ENCODE assay signal across 17 cellular contexts in the genomic region with DNA sequence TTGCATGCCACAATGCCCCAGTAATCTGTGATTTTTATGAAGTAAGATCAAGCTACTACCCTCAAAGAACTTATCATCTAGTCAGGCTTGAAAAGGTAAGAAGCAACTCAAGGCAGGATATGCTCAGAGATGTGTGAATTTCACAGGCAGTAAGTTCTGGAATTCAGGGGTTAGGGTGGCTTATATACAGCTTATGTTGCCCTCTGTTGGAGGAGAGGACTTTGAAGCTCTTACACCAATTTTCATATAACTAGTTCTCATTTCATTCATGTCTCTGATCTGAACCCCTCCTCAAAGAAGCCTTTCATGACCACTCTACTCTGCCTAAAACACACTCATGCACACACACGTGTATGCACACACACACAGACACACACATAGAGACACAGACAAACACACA.
DNase-seq lines count a peak whose midpoint lies in the region; ATAC-seq and TF ChIP-seq lines count a peak whose summit lies in the region.
"Had no signal": no experiment of that assay in that cellular context is flagged by ENCODE, and none has a peak within 500 bp of the region (broad histone marks: within the 10 kb centered on the region; RNA-seq: fewer than 3 reads in every experiment).

No MANE protein-coding gene starts in this region.

- in situ Hi-C loops in transverse colon (cut with MboI; ENCODE audit: low pct_ligation_motif_present in 1 of 4, low pct_unique_long_range_greater_than_20kb in 1 of 4, low sequenced_read_pairs in 3 of 4), result no loop called here

- TF ChIP-seq EP300 in transverse colon (IDR thresholded peaks at IDR 0.05; ENCODE audit: low read depth), result no peak

- no peaks in the 10 kb centered on the region for H3F3A ChIP-seq in GM23338 (replicated peaks; ENCODE audit: low read depth)

- H3K27ac ChIP-seq in A673 (ENCODE audit: low read depth, low read length, poor library complexity, severe bottlenecking), result no peak overlapping the region
- no peak overlapping the region for H3K27ac ChIP-seq in GM23338 (ENCODE audit: low read depth)
- no peak overlapping the region for H3K27ac ChIP-seq in aorta (ENCODE audit: low read depth in 1 of 2, low read length in 2 of 2)
- H3K27ac ChIP-seq in transverse colon, result no peak overlapping the region
- H3K27ac ChIP-seq: parathyroid adenoma had no signal

- no peak overlapping the region for H3K4me2 ChIP-seq in GM23338

- no peaks in the 10 kb centered on the region for H3K27me3 Mint-ChIP-seq in GM23338 (ENCODE audit: insufficient read depth, low read depth, poor library complexity)
- H3K27me3 Mint-ChIP-seq in WTC11 (ENCODE audit: low read depth), result peaks cover 7% of the 10 kb centered on the region

- no peak overlapping the region for H3K4me3 Mint-ChIP-seq in GM23338
- H3K4me3 Mint-ChIP-seq in WTC11, result no peak overlapping the region

- H3K27me3 ChIP-seq in A673 (replicated peaks; ENCODE audit: insufficient read depth, low read depth, low read length, poor library complexity), result no peaks in the 10 kb centered on the region
- no peaks in the 10 kb centered on the region for H3K27me3 ChIP-seq in GM23338 (ENCODE audit: insufficient read depth)
- H3K27me3 ChIP-seq in aorta (ENCODE audit: control insufficient read depth in 1 of 2, insufficient read depth in 2 of 2, low read length in 1 of 2), result peaks cover 0 to 1% of the 10 kb centered on the region in 2 donors
- peaks cover 5% of the 10 kb centered on the region for H3K27me3 ChIP-seq in transverse colon

- H3K4me1 Mint-ChIP-seq in GM23338, result peaks cover 42% of the 10 kb centered on the region
- peaks cover 69% of the 10 kb centered on the region for H3K4me1 Mint-ChIP-seq in WTC11

- no TSS peak for BruUV-seq in A673 (replicated peaks; lab: Mats Ljungman, UMichigan)

- H3K36me3 Mint-ChIP-seq in GM23338 (ENCODE audit: low read depth) (peaks cover under 1% of the 10 kb centered on the region; the same call in 1 of the 3 replicates), WTC11 (no peaks in the 10 kb centered on the region)

- no peak overlapping the region for H3K4me3 ChIP-seq in A673 (ENCODE audit: low read depth, low read length, poor library complexity, severe bottlenecking)
- no peak overlapping the region for H3K4me3 ChIP-seq in GM23338
- no peak overlapping the region for H3K4me3 ChIP-seq in aorta (ENCODE audit: low read length in 2 of 2)
- H3K4me3 ChIP-seq in transverse colon, result no peak overlapping the region

- CTCF ChIA-PET in A673 (lab: Charles Lee), result interaction anchor here (0.6 to 1.3 kb wide), 2 partner anchors 58 to 286 kb away, joined by 3 to 4 read pairs; no protein-coding TSS in a partner anchor
- CTCF ChIA-PET in WTC11 (lab: Charles Lee), result interaction anchor here (0.7 to 2.2 kb wide), 8 partner anchors 13 to 200 kb away, joined by 3 to 29 read pairs (median 4); no protein-coding TSS in a partner anchor

- H3K36me3 ChIP-seq in A673 (ENCODE audit: insufficient read depth, low read length, poor library complexity, severe bottlenecking), result no peaks in the 10 kb centered on the region
- H3K36me3 ChIP-seq in GM23338 (ENCODE audit: insufficient read depth), result no peaks in the 10 kb centered on the region
- no peaks in the 10 kb centered on the region for H3K36me3 ChIP-seq in aorta (ENCODE audit: control insufficient read depth in 1 of 2, insufficient read depth in 2 of 2, low read length in 1 of 2)
- H3K36me3 ChIP-seq in transverse colon, result no peaks in the 10 kb centered on the region

- peaks cover 26% of the 10 kb centered on the region; the same call in 1 of the 2 replicates for H3K9me2 ChIP-seq in GM23338 (ENCODE audit: insufficient read depth)

- H4K20me1 ChIP-seq in GM23338 (replicated peaks; ENCODE audit: insufficient read depth), result no peaks in the 10 kb centered on the region; the same call in 1 of the 2 replicates

- H3K9me3 ChIP-seq in A673 (ENCODE audit: low read depth, low read length, poor library complexity, severe bottlenecking), result no peaks in the 10 kb centered on the region
- H3K9me3 ChIP-seq in aorta (ENCODE audit: control insufficient read depth, low read length), result no peaks in the 10 kb centered on the region
- no peaks in the 10 kb centered on the region for H3K9me3 ChIP-seq in transverse colon

- TF ChIP-seq POLR2A in transverse colon (IDR thresholded peaks at IDR 0.05), result no peak

- TF ChIP-seq CTCF in A673 (conservative IDR thresholded peaks at IDR 0.05; ENCODE audit: low read depth, low read length) (0 out of 2 replicates have a peak, but pooled peaks have one; percentile 11), GM23338 (conservative IDR thresholded peaks at IDR 0.05; ENCODE audit: low read depth in 2 of 2) (peak; percentile 24 to 50; a peak in 3 of 4 replicates), WTC11 (IDR thresholded peaks at IDR 0.05) (no peak), transverse colon (IDR thresholded peaks at IDR 0.05) (peak in 1 of 5 experiments; percentile 18)

- intact Hi-C loops in A673 (cut with micrococcal nuclease; ENCODE audit: unreplicated experiment) (no loop called here), aorta (cut with DNase I) (no loop called here), transverse colon (cut with DNase I; ENCODE audit: low total_unique reads) (no loop called here)

- WGBS in aorta, 2 donors, result 88 to 96% methylated on average over 1 of the region's 1 CpG
- 71 to 76% methylated on average over 1 of the region's 1 CpG for WGBS in transverse colon (ENCODE audit: low coverage in 1 of 2), 2 donors

- H3K4me1 ChIP-seq in A673 (ENCODE audit: insufficient read depth, low read length, poor library complexity, severe bottlenecking) (no peaks in the 10 kb centered on the region), GM23338 (ENCODE audit: insufficient read depth) (peaks cover 21% of the 10 kb centered on the region), aorta (ENCODE audit: control insufficient read depth in 1 of 2, insufficient read depth in 2 of 2, low read length in 2 of 2) (no peaks in the 10 kb centered on the region), transverse colon (peaks cover 0 to 7% (median 2%) of the 10 kb centered on the region in 4 donors)

- H3K27ac Mint-ChIP-seq in GM23338 (no peak overlapping the region), WTC11 (no peak overlapping the region)

- POLR2A ChIA-PET in A673 (lab: Charles Lee; ENCODE audit: low non-redundant PET) (no interaction called here), WTC11 (lab: Charles Lee) (no interaction called here)

- ATAC-seq in GM23338 (no peak), WTC11 (peak; percentile 33), HG02763 (IDR thresholded peaks at IDR 0.05; ENCODE audit: unreplicated experiment) (no peak), aorta (ENCODE audit: low FRiP score) (no peak)
- ATAC-seq: activated CD4-positive, CD25-positive, alpha-beta regulatory T cell treated with anti-CD3 and anti-CD28 coated beads, Interleukin-2, amount 50 U/mL, for 24 hours; HepG2 had no signal

- no peaks in the 10 kb centered on the region for H3K79me2 ChIP-seq in GM23338 (replicated peaks; ENCODE audit: insufficient read depth)
- H3K79me2 ChIP-seq: parathyroid adenoma had no signal

- no peaks in the 10 kb centered on the region for H3K9me3 Mint-ChIP-seq in GM23338
- H3K9me3 Mint-ChIP-seq in WTC11, result peaks cover 6% of the 10 kb centered on the region

- no peak for DNase-seq in A673 (ENCODE audit: low spot score)
- peak; percentile 27 for DNase-seq in GM23338 (ENCODE audit: low spot score)
- DNase-seq in WTC11 (ENCODE audit: low spot score), result no peak
- DNase-seq in fibroblast of peridontal ligament (ENCODE audit: extremely low read depth), result peak; percentile 27
- no peak for DNase-seq in aorta
- DNase-seq in ecto neural progenitor cell (ENCODE audit: low spot score), result no peak
- no peak for DNase-seq in transverse colon
- DNase-seq: dermis blood vessel endothelial cell, kidney, NCI-H1417, NCI-H446 treated with DMSO at 0.1 percent for 48 hours, substantia nigra, T-helper 1 cell had no signal

- no peak overlapping the region for H2AFZ ChIP-seq in GM23338
- H2AFZ ChIP-seq: parathyroid adenoma had no signal

TF ChIP-seq in GM23338, 12 proteins besides CTCF, POLR2A, EP300 and RAD21 (continues in another document):
- TF ChIP-seq, protein P1, sequence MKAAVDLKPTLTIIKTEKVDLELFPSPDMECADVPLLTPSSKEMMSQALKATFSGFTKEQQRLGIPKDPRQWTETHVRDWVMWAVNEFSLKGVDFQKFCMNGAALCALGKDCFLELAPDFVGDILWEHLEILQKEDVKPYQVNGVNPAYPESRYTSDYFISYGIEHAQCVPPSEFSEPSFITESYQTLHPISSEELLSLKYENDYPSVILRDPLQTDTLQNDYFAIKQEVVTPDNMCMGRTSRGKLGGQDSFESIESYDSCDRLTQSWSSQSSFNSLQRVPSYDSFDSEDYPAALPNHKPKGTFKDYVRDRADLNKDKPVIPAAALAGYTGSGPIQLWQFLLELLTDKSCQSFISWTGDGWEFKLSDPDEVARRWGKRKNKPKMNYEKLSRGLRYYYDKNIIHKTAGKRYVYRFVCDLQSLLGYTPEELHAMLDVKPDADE (IDR thresholded peaks at IDR 0.05), result no peak
- TF ChIP-seq JUNB (IDR thresholded peaks at IDR 0.05; ENCODE audit: unreplicated experiment), result no peak
- no peak for TF ChIP-seq ZNF114 (CRISPR knock-in tag; IDR thresholded peaks at IDR 0.05)
- TF ChIP-seq NANOG (IDR thresholded peaks at IDR 0.05; ENCODE audit: borderline replicate concordance), result no peak

TF ChIP-seq in WTC11, 78 proteins besides CTCF, POLR2A, EP300 and RAD21 (continues in another document):
- TF ChIP-seq ELF4 (CRISPR knock-in tag; IDR thresholded peaks at IDR 0.05; ENCODE audit: low read depth), result no peak

Comparison
In these comparisons a context has a peak if more than half of its experiments do, and no peak if none do; other contexts are left out.
1. DNase-seq: peak in GM23338 (single experiment) and fibroblast of peridontal ligament (single experiment); none in A673 (single experiment), WTC11 (single experiment), aorta (0 of 2), ecto neural progenitor cell (single experiment) and transverse colon (single experiment).